18 cellular contexts compared by ENCODE assay signal in genomic region chr16:68866933-68867332, GRCh38.
"Had no signal": no experiment of that assay in that cellular context is flagged by ENCODE, and none has a peak within 500 bp of the region (broad histone marks: within the 10 kb centered on the region; RNA-seq: fewer than 3 reads in every experiment).

No MANE protein-coding gene starts in this region.

- ATAC-seq: activated CD4-positive, alpha-beta T cell treated with anti-CD3 and anti-CD28 coated beads for 36 hours; activated CD8-positive, alpha-beta memory T cell treated with anti-CD3 and anti-CD28 coated beads, Interleukin-2, amount 10 ng/mL, durations not matched to agents 7 days and 5 days; esophagus mucosa; left colon had no signal

- H3K4me1 ChIP-seq: tibial artery, uterus had no signal

- H3K36me3 ChIP-seq: cardiac muscle cell, uterus had no signal

- DNase-seq: activated CD4-positive, alpha-beta memory T cell treated with anti-CD3 and anti-CD28 coated beads for 36 hours; activated CD4-positive, alpha-beta T cell treated with anti-CD3 and anti-CD28 coated beads for 36 hours; activated CD8-positive, alpha-beta memory T cell treated with anti-CD3 and anti-CD28 coated beads, Interleukin-2, amount 10 ng/mL, durations not matched to agents 7 days and 5 days; activated T-cell treated with anti-CD3 and anti-CD28 coated beads, Interleukin-2, amount 50 U/mL, for 1 hour; left colon; nephron progenitor cell; occipital lobe; stimulated activated CD4-positive, alpha-beta T cell treated with anti-CD3 and anti-CD28 coated beads, Interleukin-2, amount 100 ng/mL, for 48 hours; stimulated activated naive CD4-positive, alpha-beta T cell; tibial artery; uterus had no signal

- H3K9me3 ChIP-seq: tibial artery, uterus had no signal

- H3K27ac ChIP-seq: cardiac muscle cell, tibial artery, uterus, VCaP had no signal

- H3K27me3 ChIP-seq: cardiac muscle cell, tibial artery, uterus had no signal

- H3K4me3 ChIP-seq: cardiac muscle cell, lung, tibial artery, uterus had no signal

- FAIRE-seq: colon, endometrium, islet of Langerhans had no signal
